Comparison of ENCODE assay signal across 12 cellular contexts in the genomic region with DNA sequence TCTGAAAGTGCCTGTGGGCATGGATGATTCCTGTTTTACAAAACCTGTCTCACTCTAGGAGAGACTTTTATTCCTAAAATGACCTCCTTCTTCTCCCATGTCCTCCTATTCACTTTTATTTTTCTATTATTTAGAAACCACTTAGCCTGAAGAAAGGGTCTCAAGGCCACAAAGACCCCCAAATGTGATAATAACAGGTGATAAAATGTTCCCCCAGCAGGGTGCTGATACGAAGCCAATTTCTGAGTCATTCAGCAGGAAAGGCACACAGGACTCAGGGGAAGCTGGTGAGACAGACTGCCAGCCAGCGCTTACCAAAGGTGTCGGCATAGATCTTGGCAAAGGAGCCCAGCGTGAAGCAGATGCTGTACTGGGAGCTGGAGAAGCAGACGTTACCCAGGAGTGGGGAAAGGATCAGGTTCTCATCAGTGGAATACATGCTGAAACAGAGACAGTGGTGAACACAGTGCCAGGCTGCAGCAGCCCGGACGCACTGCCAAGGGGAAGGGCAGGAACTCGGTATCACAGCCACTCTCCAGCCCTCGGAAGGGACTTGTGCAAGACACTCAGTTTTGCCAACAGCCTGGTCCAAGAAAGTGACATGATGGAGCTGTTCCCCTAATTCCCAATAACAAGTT. TPM values are rescaled to one million over a fixed set of nuclear protein-coding genes. Genes with fewer than 3 reads are reported as not detected.
DNase-seq lines count a peak whose midpoint lies in the region; ATAC-seq and FAIRE-seq lines count a peak whose summit lies in the region.
"Had no signal": no experiment of that assay in that cellular context is flagged by ENCODE, and none has a peak within 500 bp of the region (broad histone marks: within the 10 kb centered on the region; RNA-seq: fewer than 3 reads in every experiment).

No MANE protein-coding gene starts in this region.

- no peaks in the 10 kb centered on the region for H3K9me3 Mint-ChIP-seq in T-cell
- H3K9me3 Mint-ChIP-seq: stimulated activated memory B cell treated with anti-CD40 and anti-IgM and Interleukin-4, amounts not matched to agents 10 μg/mL and 1 μg/mL and 100 μg/mL, for 72 hours had no signal

- peaks cover 14 to 60% (median 46%) of the 10 kb centered on the region in 3 donors for H3K36me3 ChIP-seq in skeletal muscle tissue (ENCODE audit: control insufficient read depth in 3 of 3, insufficient read depth in 3 of 3, low read length in 3 of 3)

- H3K36me3 Mint-ChIP-seq in T-cell: peaks cover 55% of the 10 kb centered on the region

- H3K9ac ChIP-seq in skeletal muscle tissue (ENCODE audit: low read depth in 1 of 3, low read length in 3 of 3): peak overlapping the region in 1 of 3 donors; percentile 9

- DNase-seq in HTR-8/SVneo (ENCODE audit: insufficient read length, low spot score) (no peak), NCI-H2227 treated with DMSO at 0.1 percent for 48 hours (lab: John Stamatoyannopoulos, UW) (peak; percentile 97), fibroblast of gingiva (ENCODE audit: low read depth) (peak; percentile 42), T-cell (no peak), RPMI8226 (no peak), GDM1 (lab: John Stamatoyannopoulos, UW) (no peak), ACHN (no peak)
- DNase-seq: activated effector memory CD4-positive, alpha-beta T cell treated with anti-CD3 and anti-CD28 coated beads, Interleukin-2, amount 50 U/mL, for 16 hours; foreskin melanocyte; T-helper 1 cell had no signal

- POLR2A ChIA-PET in T-cell (lab: Charles Lee): interaction anchor here in 1 of 2 donors (0.8 kb wide), 1 partner anchor 1282 kb away, joined by 8 read pairs; no protein-coding TSS in a partner anchor

- peak; percentile 48 for FAIRE-seq in HTR-8/SVneo (lab: Jason Lieb, UNC)

- H3K4me3 ChIP-seq in skeletal muscle tissue (ENCODE audit: low read length in 3 of 3): no peak overlapping the region

- no peak overlapping the region for H3K27ac Mint-ChIP-seq in T-cell
- H3K27ac Mint-ChIP-seq: stimulated activated memory B cell treated with anti-CD40 and anti-IgM and Interleukin-4, amounts not matched to agents 10 μg/mL and 1 μg/mL and 100 μg/mL, for 72 hours had no signal

- peak overlapping the region; percentile 22 for H3K27ac ChIP-seq in skeletal muscle tissue (ENCODE audit: low read depth, low read length)

- in situ Hi-C loops in ACHN (cut with HindIII; ENCODE audit: low pct_ligation_motif_present, low pct_unique_long_range_greater_than_20kb, low sequenced_read_pairs): loop anchor here (25.0 kb wide), 1 partner anchor 110 kb away; a partner anchor contains a TSS

- H3K4me3 Mint-ChIP-seq in T-cell: no peak overlapping the region
- H3K4me3 Mint-ChIP-seq: stimulated activated memory B cell treated with anti-CD40 and anti-IgM and Interleukin-4, amounts not matched to agents 10 μg/mL and 1 μg/mL and 100 μg/mL, for 72 hours had no signal

- H3K27me3 ChIP-seq in skeletal muscle tissue (ENCODE audit: control insufficient read depth in 3 of 3, insufficient read depth in 3 of 3, low read length in 3 of 3): no peaks in the 10 kb centered on the region

- no peaks in the 10 kb centered on the region for H3K27me3 Mint-ChIP-seq in T-cell
- H3K27me3 Mint-ChIP-seq: stimulated activated memory B cell treated with anti-CD40 and anti-IgM and Interleukin-4, amounts not matched to agents 10 μg/mL and 1 μg/mL and 100 μg/mL, for 72 hours had no signal

- CTCF ChIA-PET in T-cell (lab: Charles Lee): no interaction called here

- peaks cover 14 to 20% (median 14%) of the 10 kb centered on the region in 3 donors for H3K4me1 ChIP-seq in skeletal muscle tissue (ENCODE audit: control insufficient read depth in 3 of 3, insufficient read depth in 3 of 3, low read length in 3 of 3)

- no peaks in the 10 kb centered on the region for H3K4me1 Mint-ChIP-seq in T-cell
- H3K4me1 Mint-ChIP-seq: stimulated activated memory B cell treated with anti-CD40 and anti-IgM and Interleukin-4, amounts not matched to agents 10 μg/mL and 1 μg/mL and 100 μg/mL, for 72 hours had no signal

- H3K9me3 ChIP-seq in skeletal muscle tissue (ENCODE audit: control insufficient read depth in 3 of 3, low read length in 3 of 3): no peaks in the 10 kb centered on the region

- no peak for ATAC-seq in T-cell (replicated peaks in 1 of 4)
- ATAC-seq: stimulated activated memory B cell treated with anti-CD40 and anti-IgM and Interleukin-4, amounts not matched to agents 10 μg/mL and 1 μg/mL and 100 μg/mL, for 72 hours had no signal

RNA-seq across cellular contexts. Expression of a gene that starts 24.6 kb away (rescaled TPM):
- 8.9 TPM for total RNA-seq in skeletal muscle tissue
- total RNA-seq in T-cell: not detected

RNA-seq across cellular contexts. Expression of a gene that starts 27.0 kb away (rescaled TPM):
- 79.3 TPM for total RNA-seq in skeletal muscle tissue
- 100 to 1,000 TPM in 2 of 5 donors, 10 to 100 TPM in 3; 83.1 to 127 (median 96.0) TPM for total RNA-seq in T-cell

RNA-seq across cellular contexts. Expression of a gene that starts 42.2 kb away (rescaled TPM):
- total RNA-seq in skeletal muscle tissue: 24.5 TPM
- under 1 TPM in 3 of 5 donors, not detected in 2; 0.09 to 0.93 (median 0.30) TPM for total RNA-seq in T-cell

RNA-seq across cellular contexts. Expression of a gene that starts 43.0 kb away (rescaled TPM):
- 2.1 TPM for total RNA-seq in skeletal muscle tissue
- not detected for total RNA-seq in T-cell

Comparison
In these comparisons a context has a peak if more than half of its experiments do, and no peak if none do; other contexts are left out.
1. DNase-seq: peak in NCI-H2227 treated with DMSO at 0.1 percent for 48 hours (single experiment) and fibroblast of gingiva (single experiment); none in HTR-8/SVneo (single experiment), T-cell (0 of 34), RPMI8226 (single experiment), GDM1 (single experiment) and ACHN (single experiment).
2. RNA of a gene that starts 42.2 kb away (total RNA-seq): 24.5 TPM in skeletal muscle tissue (single experiment); 0.09 to 0.93 TPM in T-cell; every median in the first group is over 10 times any median in the second.